Comparison of ENCODE assay signal across 13 cellular contexts in the genomic region with DNA sequence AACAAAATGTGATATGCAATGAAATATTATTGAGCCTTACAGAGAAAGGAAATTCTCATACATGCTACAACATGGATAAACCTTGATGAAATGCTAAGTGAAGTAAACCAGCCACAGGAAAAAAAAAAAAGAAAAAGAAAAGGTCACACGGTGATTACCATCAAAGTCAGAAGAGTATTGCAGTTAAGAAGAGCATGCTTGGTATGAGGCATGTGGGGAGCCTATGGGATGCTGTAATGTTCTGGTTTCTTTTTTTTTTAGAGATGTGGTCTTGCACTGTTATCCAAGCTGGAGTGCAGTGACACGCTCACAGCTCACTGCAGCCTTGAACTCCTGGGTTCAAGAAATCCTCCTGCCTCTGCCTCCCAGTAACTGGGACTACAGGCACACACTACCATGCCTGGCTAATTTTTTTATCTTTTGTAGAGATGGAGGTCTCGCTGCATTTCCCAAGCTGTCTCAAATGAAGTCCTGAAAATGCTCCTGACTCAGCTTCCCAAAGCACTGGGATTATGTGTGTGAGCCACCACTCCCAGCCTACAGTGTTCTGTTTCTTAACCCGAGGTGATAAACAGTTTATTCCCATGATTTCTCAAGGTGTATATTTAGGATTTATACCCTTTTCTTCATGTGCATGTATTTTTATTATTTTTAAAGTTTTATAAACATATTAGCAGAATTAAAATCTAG.
"Had no signal": no experiment of that assay in that cellular context is flagged by ENCODE, and none has a peak within 500 bp of the region (broad histone marks: within the 10 kb centered on the region; RNA-seq: fewer than 3 reads in every experiment).

No MANE protein-coding gene starts in this region.

- H3K27me3 ChIP-seq: esophagus muscularis mucosa, left lung, thyroid gland had no signal

- H3K4me3 ChIP-seq: esophagus muscularis mucosa, left lung, thyroid gland had no signal

- H3K27ac ChIP-seq: esophagus muscularis mucosa, left lung, thyroid gland had no signal

- DNase-seq: activated CD4-positive, alpha-beta memory T cell treated with anti-CD3 and anti-CD28 coated beads for 36 hours; activated CD4-positive, alpha-beta T cell treated with anti-CD3 and anti-CD28 coated beads for 36 hours; activated gamma-delta T cell treated with Interleukin-2 at 50 U/mL for 16 hours; activated T-cell treated with anti-CD3 and anti-CD28 coated beads for 4 hours; cortex of kidney; effector CD4-positive, alpha-beta T cell; left lung; nephron progenitor cell; retina; stimulated activated CD4-positive, alpha-beta T cell treated with anti-CD3 and anti-CD28 coated beads, Interleukin-2, amount 100 ng/mL, for 24 hours; stimulated activated naive CD4-positive, alpha-beta T cell treated with Interleukin-2 at 50 U/mL for 16 hours; thyroid gland had no signal

- H3K9me3 ChIP-seq: esophagus muscularis mucosa, left lung, thyroid gland had no signal

- H3K4me1 ChIP-seq: esophagus muscularis mucosa, left lung, thyroid gland had no signal

- H3K36me3 ChIP-seq: esophagus muscularis mucosa, left lung, thyroid gland had no signal
